ENCODE assay signal across 8 cellular contexts in genomic region chr12:57842342-57843294, GRCh38. TPM values are rescaled to one million over a fixed set of nuclear protein-coding genes. Genes with fewer than 3 reads are reported as not detected.
DNase-seq lines count a peak whose midpoint lies in the region; ATAC-seq and TF ChIP-seq lines count a peak whose summit lies in the region.

No MANE protein-coding gene starts in this region.

- H3K9me3 ChIP-seq in SJSA1 (replicated peaks) (peaks cover 5% of the 10 kb centered on the region; the same call in 1 of the 2 replicates), endocrine pancreas (ENCODE audit: control insufficient read depth, low read length) (no peaks in the 10 kb centered on the region)

- peak overlapping the region; percentile 56 for H3K9ac ChIP-seq in endocrine pancreas (ENCODE audit: control insufficient read depth, insufficient read depth, low read length)

- DNase-seq in GM06990 (ENCODE audit: extremely low read depth, insufficient read length) (no peak), SJSA1 (ENCODE audit: low read depth in 1 of 2, low spot score in 2 of 2) (peak; percentile 75 to 93), retina (peak; percentile 38), kidney glomerular epithelial cell (lab: John Stamatoyannopoulos, UW) (no peak), pons (ENCODE audit: low spot score) (no peak)

- H3K27me3 ChIP-seq in GM06990 (replicated peaks; ENCODE audit: control insufficient read depth, insufficient read depth, low read length) (no peaks in the 10 kb centered on the region), SJSA1 (replicated peaks) (no peaks in the 10 kb centered on the region), endocrine pancreas (ENCODE audit: control insufficient read depth, insufficient read depth, low read length) (no peaks in the 10 kb centered on the region)

- ATAC-seq in GM18909 (IDR thresholded peaks at IDR 0.05; ENCODE audit: poor library complexity, unreplicated experiment) (no peak), HG03342 (IDR thresholded peaks at IDR 0.05; ENCODE audit: unreplicated experiment) (no peak)

- H3K36me3 ChIP-seq in GM06990 (ENCODE audit: control insufficient read depth, insufficient read depth, low read length), result no peaks in the 10 kb centered on the region
- peaks cover 82% of the 10 kb centered on the region for H3K36me3 ChIP-seq in SJSA1
- no peaks in the 10 kb centered on the region for H3K36me3 ChIP-seq in endocrine pancreas (ENCODE audit: control insufficient read depth, insufficient read depth, low read length)

- H3K27ac ChIP-seq in SJSA1, result no peak overlapping the region

- H3K4me3 ChIP-seq in GM06990 (replicated peaks; ENCODE audit: low read depth, low read length) (peak overlapping the region; percentile 91), SJSA1 (no peak overlapping the region), endocrine pancreas (ENCODE audit: control insufficient read depth, insufficient read depth, low read length) (peak overlapping the region; percentile 51)

- H3K4me1 ChIP-seq in SJSA1 (replicated peaks), result peaks cover 68% of the 10 kb centered on the region
- H3K4me1 ChIP-seq in endocrine pancreas (ENCODE audit: control insufficient read depth, insufficient read depth, low read length), result peaks cover 26% of the 10 kb centered on the region

- TF ChIP-seq CTCF in GM06990 (IDR thresholded peaks at IDR 0.05; ENCODE audit: insufficient read depth, low read length, poor library complexity, severe bottlenecking), result no peak

RNA-seq across cellular contexts. Expression of gene CTDSP2, which starts 3.9 kb away (rescaled TPM):
- 420 and 508 TPM in 2 replicates for total RNA-seq in SJSA1 (2014; rRNA removed; shearing (Covaris generic))

RNA-seq across cellular contexts. Expression of gene AVIL, which starts 24.1 kb away (rescaled TPM):
- total RNA-seq in SJSA1 (2014; rRNA removed; shearing (Covaris generic)), result 6.0 and 6.6 TPM in 2 replicates

Comparison
In these comparisons a context has a peak if more than half of its experiments do, and no peak if none do; other contexts are left out.
1. DNase-seq: peak in SJSA1 (2 of 2) and retina (single experiment); none in GM06990 (single experiment), kidney glomerular epithelial cell (single experiment) and pons (single experiment).